9 cellular contexts compared by ENCODE assay signal in the genomic region with DNA sequence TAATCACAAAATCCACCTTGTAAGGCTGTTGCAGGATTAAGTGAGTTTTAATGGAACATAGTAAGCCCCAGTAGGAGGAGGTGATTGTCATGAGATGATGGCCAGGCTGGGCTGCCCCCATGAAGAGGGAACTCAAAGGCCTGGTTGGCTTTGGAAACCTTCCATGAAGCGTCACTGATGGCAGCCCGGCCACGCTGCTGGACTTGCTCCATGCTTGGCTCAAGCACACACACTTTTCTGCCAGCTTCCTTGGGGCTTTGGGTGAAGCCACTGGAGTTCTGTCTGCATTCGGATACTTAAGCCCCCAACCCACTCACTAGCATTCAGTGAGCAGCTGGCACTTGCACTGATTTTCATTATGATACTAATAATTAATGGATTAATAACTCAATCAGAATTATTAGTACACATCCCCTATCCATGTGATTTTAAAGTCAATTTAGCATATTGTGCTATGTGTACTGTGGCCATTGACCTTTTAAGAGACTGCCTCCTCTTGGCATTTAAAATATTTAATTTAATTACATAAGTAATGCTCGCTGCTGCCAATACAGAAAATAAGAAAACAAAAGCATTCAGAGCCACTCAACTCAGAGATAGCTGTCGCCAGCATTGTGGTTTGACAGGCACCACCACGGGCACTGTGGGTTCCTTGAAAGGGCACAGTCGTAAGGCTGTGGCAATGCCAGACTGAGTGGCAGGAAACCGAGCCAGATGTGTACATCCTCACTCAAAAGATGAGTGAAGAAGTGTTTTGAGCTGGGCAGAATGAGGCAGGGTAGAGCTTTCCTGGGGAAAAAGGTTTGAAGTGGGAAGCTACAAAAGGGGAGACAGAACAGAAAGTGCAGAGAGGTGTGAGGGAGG. TPM values are rescaled to one million over a fixed set of nuclear protein-coding genes. Genes with fewer than 3 reads are reported as not detected.
DNase-seq lines count a peak whose midpoint lies in the region; ATAC-seq and TF ChIP-seq lines count a peak whose summit lies in the region.
"Had no signal": no experiment of that assay in that cellular context is flagged by ENCODE, and none has a peak within 500 bp of the region (broad histone marks: within the 10 kb centered on the region; RNA-seq: fewer than 3 reads in every experiment).

No MANE protein-coding gene starts in this region.

- H3K36me3 ChIP-seq in CD8-positive, alpha-beta T cell (ENCODE audit: insufficient read depth, low read length) = no peaks in the 10 kb centered on the region

- ATAC-seq in CD8-positive, alpha-beta T cell = peak; percentile 95

- peaks cover 31% of the 10 kb centered on the region for H3K4me1 Mint-ChIP-seq in CD8-positive, alpha-beta T cell (ENCODE audit: low read depth)

- H3K27ac Mint-ChIP-seq in CD8-positive, alpha-beta T cell = peak overlapping the region; percentile 46

- no peaks in the 10 kb centered on the region for H3K9me3 ChIP-seq in CD8-positive, alpha-beta T cell (ENCODE audit: low read length)

- peaks cover 27% of the 10 kb centered on the region for H3K4me1 ChIP-seq in CD8-positive, alpha-beta T cell (ENCODE audit: insufficient read depth, low read length)

- TF ChIP-seq CTCF in CD8-positive, alpha-beta T cell (IDR thresholded peaks at IDR 0.05) = no peak

- H3K27me3 Mint-ChIP-seq in CD8-positive, alpha-beta T cell (ENCODE audit: low read depth) = peaks cover 15% of the 10 kb centered on the region

- H3K27me3 ChIP-seq in CD8-positive, alpha-beta T cell (ENCODE audit: insufficient read depth, low read length) = no peaks in the 10 kb centered on the region

- H3K9me3 Mint-ChIP-seq in CD8-positive, alpha-beta T cell = no peaks in the 10 kb centered on the region

- CTCF ChIA-PET in CD8-positive, alpha-beta T cell (lab: Charles Lee) = interaction anchor here (0.6 to 3.3 kb wide), 9 partner anchors 10 to 629 kb away, joined by 3 to 14 read pairs (median 4); no protein-coding TSS in a partner anchor

- peak; percentile 57 to 85 (median 70) for DNase-seq in CD8-positive, alpha-beta T cell
- DNase-seq in activated CD4-positive, alpha-beta T cell treated with anti-CD3 and anti-CD28 coated beads, Interleukin-2, amount 50 U/mL, for 1 hour = peak; percentile 56
- DNase-seq in caudate nucleus (lab: John Stamatoyannopoulos, UW) = peak in 41 of 61 donors; percentile 4 to 79 (median 33)
- peak; percentile 43 for DNase-seq in pons (ENCODE audit: low spot score)
- no peak for DNase-seq in NCI-H748 (lab: John Stamatoyannopoulos, UW; ENCODE audit: unreplicated experiment)
- DNase-seq in HUDEP-2 (lab: John Stamatoyannopoulos, UW; ENCODE audit: unreplicated experiment in 76 of 76) = no peak
- DNase-seq in NCI-H1436 (lab: John Stamatoyannopoulos, UW) = no peak
- DNase-seq in NCI-H2171 treated with DMSO at 0.1 percent for 48 hours (lab: John Stamatoyannopoulos, UW) = no peak

- POLR2A ChIA-PET in CD8-positive, alpha-beta T cell (lab: Charles Lee) = interaction anchor here (0.6 to 1.8 kb wide), 5 partner anchors 9 to 406 kb away, joined by 3 to 6 read pairs (median 3); no protein-coding TSS in a partner anchor

- H3K4me3 Mint-ChIP-seq in CD8-positive, alpha-beta T cell = peak overlapping the region; percentile 36

- no peak overlapping the region for H3K4me3 ChIP-seq in CD8-positive, alpha-beta T cell (ENCODE audit: low read depth, low read length)

- no peaks in the 10 kb centered on the region for H3K36me3 Mint-ChIP-seq in CD8-positive, alpha-beta T cell

- no peak overlapping the region for H3K27ac ChIP-seq in CD8-positive, alpha-beta T cell (ENCODE audit: low read depth, low read length)
- H3K27ac ChIP-seq in caudate nucleus (ENCODE audit: low read depth, low read length) = no peak overlapping the region

- intact Hi-C loops in CD8-positive, alpha-beta T cell (cut with DNase I, micrococcal nuclease) = no loop called here

RNA-seq across cellular contexts. Expression of gene KRT85, which starts 15.9 kb away (rescaled TPM):
- not detected for total RNA-seq in CD8-positive, alpha-beta T cell
- total RNA-seq: M059J had no signal

RNA-seq across cellular contexts. Expression of gene KRT83, which starts 30.2 kb away (rescaled TPM):
- total RNA-seq in CD8-positive, alpha-beta T cell = not detected

RNA-seq across cellular contexts. Expression of gene KRT84, which starts 34.0 kb away (rescaled TPM):
- total RNA-seq in CD8-positive, alpha-beta T cell = not detected
- total RNA-seq: M059J had no signal

RNA-seq across cellular contexts. Expression of gene KRT82, which starts 54.7 kb away (rescaled TPM):
- not detected for total RNA-seq in CD8-positive, alpha-beta T cell
- total RNA-seq: M059J had no signal

Comparison
In these comparisons a context has a peak if more than half of its experiments do, and no peak if none do; other contexts are left out.
1. DNase-seq: peak in CD8-positive, alpha-beta T cell (7 of 7), activated CD4-positive, alpha-beta T cell treated with anti-CD3 and anti-CD28 coated beads, Interleukin-2, amount 50 U/mL, for 1 hour (single experiment), caudate nucleus (41 of 61) and pons (single experiment); none in NCI-H748 (single experiment), HUDEP-2 (0 of 76), NCI-H1436 (single experiment) and NCI-H2171 treated with DMSO at 0.1 percent for 48 hours (single experiment).